Comparison of ENCODE assay signal across 8 cellular contexts in the genomic region with DNA sequence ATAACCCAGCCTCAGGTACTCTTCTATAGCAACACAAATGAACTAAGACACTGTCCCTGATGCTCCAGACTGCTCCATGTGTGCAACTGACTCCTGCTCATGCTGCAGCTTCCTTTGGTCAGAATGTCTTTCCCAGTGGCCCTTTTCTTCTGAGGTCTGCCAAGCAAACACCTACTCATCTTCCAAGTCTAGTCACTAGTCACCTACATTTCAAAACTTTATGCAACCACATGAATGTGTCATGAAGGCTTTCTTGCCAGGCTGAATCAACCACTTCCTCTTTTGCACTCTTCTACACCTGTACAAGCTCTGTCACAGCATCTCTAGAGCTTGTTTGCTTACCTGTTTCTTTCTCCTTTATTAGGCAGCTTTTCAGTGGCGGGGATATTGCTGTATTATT.
DNase-seq lines count a peak whose midpoint lies in the region; ATAC-seq and TF ChIP-seq lines count a peak whose summit lies in the region.

No MANE protein-coding gene starts in this region.

- H3K4me2 ChIP-seq in PC-3 (ENCODE audit: low read length) = no peak overlapping the region

- no peak overlapping the region for H3K9ac ChIP-seq in PC-3 (ENCODE audit: low read length)

- no peaks in the 10 kb centered on the region for H3K9me2 ChIP-seq in PC-3 (replicated peaks; ENCODE audit: low read length)

- POLR2A ChIA-PET in PC-3 (lab: Charles Lee; ENCODE audit: unreplicated experiment) = no interaction called here

- no peak overlapping the region for H2AFZ ChIP-seq in PC-3 (ENCODE audit: low read length)

- no peak for TF ChIP-seq CTCF in PC-3 (conservative IDR thresholded peaks at IDR 0.05; ENCODE audit: low read depth, low read length)

- H4K20me1 ChIP-seq in PC-3 (ENCODE audit: low read length) = no peaks in the 10 kb centered on the region

- no peak overlapping the region for H3K4me3 ChIP-seq in PC-3 (ENCODE audit: low read length)

- DNase-seq in AML-193 (lab: John Stamatoyannopoulos, UW) (peak; percentile 69 to 73), PC-3 (peak; percentile 76), D341Med (ENCODE audit: low spot score) (no peak), mucosa of gallbladder (ENCODE audit: low spot score) (no peak), T1000 (lab: John Stamatoyannopoulos, UW) (no peak)
- DNase-seq in activated effector memory CD4-positive, alpha-beta T cell treated with anti-CD3 and anti-CD28 coated beads, Interleukin-2, amount 50 U/mL, for 16 hours = no peak

- H3K4me1 ChIP-seq in PC-3 (ENCODE audit: insufficient read depth, low read length) = no peaks in the 10 kb centered on the region

- no TSS peak for BruUV-seq in PC-3 (replicated peaks; lab: Mats Ljungman, UMichigan)

- H3F3A ChIP-seq in PC-3 (ENCODE audit: low read length, unreplicated experiment) = no peaks in the 10 kb centered on the region

- no peaks in the 10 kb centered on the region for H3K36me3 ChIP-seq in PC-3 (ENCODE audit: low read depth, low read length)

- CTCF ChIA-PET in PC-3 (lab: Charles Lee) = interaction anchor here (0.5 kb wide), 1 partner anchor 342 kb away, joined by 3 read pairs; no protein-coding TSS in a partner anchor

- intact Hi-C loops in PC-3 (cut with micrococcal nuclease) = no loop called here

- H3K27ac ChIP-seq in PC-3 (ENCODE audit: low read length) = no peak overlapping the region

- H3K79me2 ChIP-seq in PC-3 (ENCODE audit: low read length) = no peaks in the 10 kb centered on the region

- H3K9me3 ChIP-seq in PC-3 (ENCODE audit: low read length) = no peaks in the 10 kb centered on the region

- peak; percentile 90 for ATAC-seq in GM19328 (IDR thresholded peaks at IDR 0.05; ENCODE audit: unreplicated experiment)
- ATAC-seq in HG03045 (IDR thresholded peaks at IDR 0.05; ENCODE audit: unreplicated experiment) = peak; percentile 84
- peak; percentile 68 for ATAC-seq in PC-3

- peaks cover 15% of the 10 kb centered on the region for H3K27me3 ChIP-seq in PC-3 (ENCODE audit: low read length)

Comparison
In these comparisons a context has a peak if more than half of its experiments do, and no peak if none do; other contexts are left out.
1. DNase-seq: peak in AML-193 (2 of 2) and PC-3 (single experiment); none in D341Med (single experiment), mucosa of gallbladder (single experiment), T1000 (single experiment) and activated effector memory CD4-positive, alpha-beta T cell treated with anti-CD3 and anti-CD28 coated beads, Interleukin-2, amount 50 U/mL, for 16 hours (single experiment).
2. Peak in every context shown above with its lines, with median percentiles within 50 percentile points of each other: ATAC-seq.